Comparison of ENCODE assay signal across 16 cellular contexts in the genomic region with DNA sequence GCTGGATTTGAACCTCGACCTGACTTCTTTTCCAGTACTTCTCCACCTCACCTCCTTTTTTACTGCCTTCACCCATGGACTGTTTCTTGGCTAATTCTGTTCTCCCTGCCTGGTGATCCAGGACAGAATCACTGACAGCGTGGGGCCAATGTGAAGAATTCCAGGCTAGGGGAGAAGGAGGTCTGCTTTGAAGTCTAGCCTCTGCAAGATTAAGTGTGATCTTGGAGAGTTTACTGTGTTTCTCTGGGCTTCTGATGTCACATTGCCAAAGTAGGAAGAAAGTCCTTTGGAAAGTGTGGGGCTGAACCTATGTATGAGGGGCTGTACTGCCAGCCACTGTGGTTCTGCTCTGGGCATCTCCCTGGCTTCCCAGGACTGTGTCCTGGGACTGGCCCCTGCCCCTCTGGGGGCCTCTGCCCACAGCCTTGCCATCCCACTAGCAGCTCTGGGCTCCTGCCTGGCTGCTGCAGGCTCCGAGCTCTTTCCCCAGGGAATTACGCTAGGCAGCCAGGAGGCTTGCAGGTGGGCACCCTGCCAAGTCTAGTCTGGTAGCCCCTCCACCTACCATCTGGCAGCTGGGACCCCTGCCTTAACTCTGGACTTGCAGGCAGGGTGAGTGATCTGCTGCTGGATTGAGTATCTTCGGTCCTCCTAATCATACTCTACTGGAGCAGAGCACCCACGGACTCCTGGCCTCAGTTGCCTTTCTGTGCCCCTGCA. TPM values are rescaled to one million over a fixed set of nuclear protein-coding genes. Genes with fewer than 3 reads are reported as not detected.
DNase-seq lines count a peak whose midpoint lies in the region; ATAC-seq and TF ChIP-seq lines count a peak whose summit lies in the region.
"Had no signal": no experiment of that assay in that cellular context is flagged by ENCODE, and none has a peak within 500 bp of the region (broad histone marks: within the 10 kb centered on the region; RNA-seq: fewer than 3 reads in every experiment).

No MANE protein-coding gene starts in this region.

- peaks cover 0 to 25% (median 9%) of the 10 kb centered on the region in 4 donors for H3K36me3 ChIP-seq in esophagus muscularis mucosa
- H3K36me3 ChIP-seq in effector memory CD4-positive, alpha-beta T cell (ENCODE audit: control insufficient read depth, insufficient read depth, low read length): no peaks in the 10 kb centered on the region
- H3K36me3 ChIP-seq: brain microvascular endothelial cell, right atrium auricular region, SJCRH30 had no signal

- no peaks in the 10 kb centered on the region for H3K27me3 ChIP-seq in H9 (ENCODE audit: insufficient read depth, low read length)
- no peaks in the 10 kb centered on the region for H3K27me3 ChIP-seq in esophagus muscularis mucosa
- H3K27me3 ChIP-seq in effector memory CD4-positive, alpha-beta T cell (replicated peaks; ENCODE audit: control insufficient read depth, insufficient read depth, low read length, poor library complexity, severe bottlenecking): no peaks in the 10 kb centered on the region
- H3K27me3 ChIP-seq: brain microvascular endothelial cell, right atrium auricular region, SJCRH30 had no signal

- H4K20me1 ChIP-seq in H9 (ENCODE audit: control insufficient read depth, insufficient read depth, insufficient read length): no peaks in the 10 kb centered on the region

- no peak overlapping the region for H3K18ac ChIP-seq in H9 (ENCODE audit: insufficient read length, low read depth, low read length)

- no CpG with 5 or more reads among the region's 6 CpGs for WGBS in H9 (ENCODE audit: extremely low coverage, insufficient read length, low lambda C conversion rate)
- 61% methylated on average over 6 of the region's 6 CpGs for WGBS in esophagus muscularis mucosa

- peaks cover 10% of the 10 kb centered on the region for H3K23me2 ChIP-seq in H9 (ENCODE audit: insufficient read length, low read depth, low read length, poor library complexity, severe bottlenecking)

- H3K4me1 ChIP-seq in H9 (ENCODE audit: insufficient read depth, low read length): peaks cover 6% of the 10 kb centered on the region; the same call in 1 of the 2 replicates
- H3K4me1 ChIP-seq in esophagus muscularis mucosa: peaks cover 30 to 94% (median 76%) of the 10 kb centered on the region in 4 donors
- no peaks in the 10 kb centered on the region for H3K4me1 ChIP-seq in effector memory CD4-positive, alpha-beta T cell (ENCODE audit: control insufficient read depth, insufficient read depth, low read length, poor library complexity, severe bottlenecking)

- no peak overlapping the region for H4K8ac ChIP-seq in H9 (replicated peaks; ENCODE audit: insufficient read length, low read depth, low read length)

- no peaks in the 10 kb centered on the region for H3K9me3 ChIP-seq in H9 (ENCODE audit: control insufficient read depth, low read depth, low read length)
- no peaks in the 10 kb centered on the region for H3K9me3 ChIP-seq in esophagus muscularis mucosa
- no peaks in the 10 kb centered on the region for H3K9me3 ChIP-seq in effector memory CD4-positive, alpha-beta T cell (ENCODE audit: control insufficient read depth, low read length)
- H3K9me3 ChIP-seq: mucosa of descending colon, right atrium auricular region, SJCRH30 had no signal

- H3K9me3 Mint-ChIP-seq in H9 (no peaks in the 10 kb centered on the region), progenitor cell of endocrine pancreas (ENCODE audit: low read depth) (no peaks in the 10 kb centered on the region)
- H3K9me3 Mint-ChIP-seq in natural killer cell treated with Interleukin-12 subunit alpha and Interleukin-12 subunit beta and Interleukin-15 and Interleukin-18, amount 100 ng/mL, for 72 hours: no peaks in the 10 kb centered on the region
- H3K9me3 Mint-ChIP-seq: activated T-cell treated with anti-CD3 and anti-CD28 coated beads, Interleukin-2, amount 50 U/mL, for 72 hours had no signal

- H3K4me2 ChIP-seq in H9 (ENCODE audit: insufficient read depth, insufficient read length, low read length): peak overlapping the region; percentile 49
- H3K4me2 ChIP-seq: KMS-11 had no signal

- H3T11ph ChIP-seq in H9 (ENCODE audit: low read length): no peak overlapping the region

- H3K4me3 Mint-ChIP-seq in H9 (peak overlapping the region; percentile 74 to 90), progenitor cell of endocrine pancreas (ENCODE audit: low read depth) (no peak overlapping the region)
- no peak overlapping the region for H3K4me3 Mint-ChIP-seq in natural killer cell treated with Interleukin-12 subunit alpha and Interleukin-12 subunit beta and Interleukin-15 and Interleukin-18, amount 100 ng/mL, for 72 hours
- H3K4me3 Mint-ChIP-seq: activated T-cell treated with anti-CD3 and anti-CD28 coated beads, Interleukin-2, amount 50 U/mL, for 72 hours had no signal

- no peak for ATAC-seq in HG02938 (IDR thresholded peaks at IDR 0.05; ENCODE audit: unreplicated experiment)
- no peak for ATAC-seq in natural killer cell treated with Interleukin-12 subunit alpha and Interleukin-12 subunit beta and Interleukin-15 and Interleukin-18, amount 100 ng/mL, for 72 hours
- ATAC-seq: activated T-cell treated with anti-CD3 and anti-CD28 coated beads, Interleukin-2, amount 50 U/mL, for 72 hours; mucosa of descending colon had no signal

- H3K4ac ChIP-seq in H9 (ENCODE audit: low read depth, low read length): no peak overlapping the region

- no peak overlapping the region for H2BK20ac ChIP-seq in H9 (ENCODE audit: low read depth, low read length, poor library complexity, severe bottlenecking)

- peak overlapping the region; percentile 88 to 98 (median 98) for H3K27ac Mint-ChIP-seq in H9
- peak overlapping the region; percentile 64 for H3K27ac Mint-ChIP-seq in progenitor cell of endocrine pancreas
- no peak overlapping the region for H3K27ac Mint-ChIP-seq in natural killer cell treated with Interleukin-12 subunit alpha and Interleukin-12 subunit beta and Interleukin-15 and Interleukin-18, amount 100 ng/mL, for 72 hours
- H3K27ac Mint-ChIP-seq: activated T-cell treated with anti-CD3 and anti-CD28 coated beads, Interleukin-2, amount 50 U/mL, for 72 hours had no signal

- no peak for DNase-seq in H9
- DNase-seq in NCI-H446 treated with DMSO at 0.1 percent for 48 hours (lab: John Stamatoyannopoulos, UW): peak; percentile 72
- no peak for DNase-seq in esophagus muscularis mucosa (ENCODE audit: extremely low spot score)
- DNase-seq in progenitor cell of endocrine pancreas (ENCODE audit: low spot score, unreplicated experiment): no peak
- no peak for DNase-seq in effector memory CD4-positive, alpha-beta T cell
- no peak for DNase-seq in natural killer cell treated with Interleukin-12 subunit alpha and Interleukin-12 subunit beta and Interleukin-15 and Interleukin-18, amount 100 ng/mL, for 72 hours (ENCODE audit: low spot score)
- DNase-seq: activated T-cell treated with anti-CD3 and anti-CD28 coated beads, Interleukin-2, amount 50 U/mL, for 72 hours; brain microvascular endothelial cell; Calu3; hypothalamus; NCI-H510A treated with DMSO at 0.1 percent for 48 hours; SJCRH30 had no signal

- peak overlapping the region in 1 of 4 donors; percentile 8 for H3K4me3 ChIP-seq in esophagus muscularis mucosa
- H3K4me3 ChIP-seq in effector memory CD4-positive, alpha-beta T cell (ENCODE audit: insufficient read depth, low read depth, low read length, poor library complexity, severe bottlenecking): no peak overlapping the region
- H3K4me3 ChIP-seq: mucosa of descending colon, right atrium auricular region, SJCRH30 had no signal

- H3K27ac ChIP-seq in H9 (ENCODE audit: insufficient read length, low read depth, low read length) (no peak overlapping the region), esophagus muscularis mucosa (replicated peaks in 1 of 4) (peak overlapping the region; percentile 56 to 72 (median 63))
- no peak overlapping the region for H3K27ac ChIP-seq in effector memory CD4-positive, alpha-beta T cell (ENCODE audit: insufficient read depth, low read length, poor library complexity, severe bottlenecking)
- H3K27ac ChIP-seq: brain microvascular endothelial cell, KMS-11, right atrium auricular region, SJCRH30 had no signal

- H3K56ac ChIP-seq in H9 (ENCODE audit: insufficient read length, low read depth, low read length): no peak overlapping the region

- no peak overlapping the region for H4K91ac ChIP-seq in H9 (ENCODE audit: insufficient read length, low read depth, low read length)

- no peak overlapping the region for H3K23ac ChIP-seq in H9 (ENCODE audit: insufficient read length, low read depth, low read length)

- no peak overlapping the region for H3K14ac ChIP-seq in H9 (ENCODE audit: insufficient read depth, low read length)

- H2BK5ac ChIP-seq in H9 (ENCODE audit: insufficient read length, low read length): no peak overlapping the region

- H3K36me3 Mint-ChIP-seq in H9 (ENCODE audit: insufficient read depth in 1 of 3, low read depth in 3 of 3): peaks cover 9 to 44% (median 36%) of the 10 kb centered on the region in 3 experiments
- peaks cover 11% of the 10 kb centered on the region for H3K36me3 Mint-ChIP-seq in progenitor cell of endocrine pancreas (ENCODE audit: insufficient read depth)
- no peaks in the 10 kb centered on the region for H3K36me3 Mint-ChIP-seq in natural killer cell treated with Interleukin-12 subunit alpha and Interleukin-12 subunit beta and Interleukin-15 and Interleukin-18, amount 100 ng/mL, for 72 hours

- no peak for TF ChIP-seq POLR2A in esophagus muscularis mucosa (IDR thresholded peaks at IDR 0.05; ENCODE audit: low read depth)

- no peak overlapping the region for H3K9ac ChIP-seq in H9 (ENCODE audit: extremely low read depth, insufficient read length, low read length)
- H3K9ac ChIP-seq: KMS-11 had no signal

- no peak overlapping the region for H4K5ac ChIP-seq in H9 (ENCODE audit: insufficient read length, low read depth, low read length)

- no peak overlapping the region for H2BK15ac ChIP-seq in H9 (ENCODE audit: low read depth, low read length)

- no peak overlapping the region for H2AK5ac ChIP-seq in H9 (ENCODE audit: insufficient read length, low read length)

- intact Hi-C loops in esophagus muscularis mucosa (cut with DNase I): no loop called here

- H3K79me2 ChIP-seq in H9 (ENCODE audit: insufficient read depth, low read length): peaks cover 10% of the 10 kb centered on the region; the same call in 1 of the 2 replicates

- H3K4me1 Mint-ChIP-seq in H9: peaks cover 55 to 71% of the 10 kb centered on the region in 2 experiments
- peaks cover 47% of the 10 kb centered on the region for H3K4me1 Mint-ChIP-seq in progenitor cell of endocrine pancreas (ENCODE audit: low read depth)
- H3K4me1 Mint-ChIP-seq in natural killer cell treated with Interleukin-12 subunit alpha and Interleukin-12 subunit beta and Interleukin-15 and Interleukin-18, amount 100 ng/mL, for 72 hours (ENCODE audit: low read depth in 2 of 2): no peaks in the 10 kb centered on the region

- TF ChIP-seq EP300 in esophagus muscularis mucosa (IDR thresholded peaks at IDR 0.05): no peak

- no peak overlapping the region for H2BK12ac ChIP-seq in H9 (ENCODE audit: insufficient read length, low read depth, low read length)

- H2AFZ ChIP-seq in H9 (ENCODE audit: low read length): no peak overlapping the region

- H3K79me1 ChIP-seq in H9 (ENCODE audit: insufficient read depth, low read depth, low read length, poor library complexity, severe bottlenecking): no peaks in the 10 kb centered on the region

- H3K27me3 Mint-ChIP-seq in H9 (ENCODE audit: low read depth): no peaks in the 10 kb centered on the region
- H3K27me3 Mint-ChIP-seq in progenitor cell of endocrine pancreas: no peaks in the 10 kb centered on the region
- H3K27me3 Mint-ChIP-seq in natural killer cell treated with Interleukin-12 subunit alpha and Interleukin-12 subunit beta and Interleukin-15 and Interleukin-18, amount 100 ng/mL, for 72 hours: no peaks in the 10 kb centered on the region

- TF ChIP-seq CTCF in H9 (conservative IDR thresholded peaks at IDR 0.05) (no peak), esophagus muscularis mucosa (IDR thresholded peaks at IDR 0.05) (no peak), progenitor cell of endocrine pancreas (IDR thresholded peaks at IDR 0.05; ENCODE audit: unreplicated experiment) (no peak)

- H2BK120ac ChIP-seq in H9 (ENCODE audit: low read depth, low read length, poor library complexity, severe bottlenecking): no peak overlapping the region

RNA-seq across cellular contexts. Expression of gene YARS1, which starts 52.2 kb away (rescaled TPM):
- total RNA-seq in H9 (2021) (185 and 194 TPM in 2 replicates), esophagus muscularis mucosa (10 to 100 TPM; 34.1 to 55.7 (median 38.8) TPM), progenitor cell of endocrine pancreas (101 and 110 TPM in 2 replicates)
- total RNA-seq in natural killer cell treated with Interleukin-12 subunit alpha and Interleukin-12 subunit beta and Interleukin-15 and Interleukin-18, amount 100 ng/mL, for 72 hours: 100 to 1,000 TPM; 228 to 274 TPM

RNA-seq across cellular contexts. Expression of gene S100PBP, which starts 52.5 kb away (rescaled TPM):
- total RNA-seq in H9 (2021) (50.1 and 51.4 TPM in 2 replicates), esophagus muscularis mucosa (10 to 100 TPM; 14.9 to 24.1 (median 18.6) TPM), progenitor cell of endocrine pancreas (62.6 and 66.1 TPM in 2 replicates)
- total RNA-seq in natural killer cell treated with Interleukin-12 subunit alpha and Interleukin-12 subunit beta and Interleukin-15 and Interleukin-18, amount 100 ng/mL, for 72 hours: 10 to 100 TPM; 31.0 to 54.9 TPM

Comparison
In these comparisons a context has a peak if more than half of its experiments do, and no peak if none do; other contexts are left out.
1. H3K27ac ChIP-seq: peak in esophagus muscularis mucosa (4 of 4); none in H9 (single experiment) and effector memory CD4-positive, alpha-beta T cell (single experiment).
2. H3K27ac Mint-ChIP-seq: peak in H9 (3 of 3) and progenitor cell of endocrine pancreas (single experiment); none in natural killer cell treated with Interleukin-12 subunit alpha and Interleukin-12 subunit beta and Interleukin-15 and Interleukin-18, amount 100 ng/mL, for 72 hours (0 of 2).
3. H3K4me3 Mint-ChIP-seq: peak in H9 (2 of 2); none in progenitor cell of endocrine pancreas (single experiment) and natural killer cell treated with Interleukin-12 subunit alpha and Interleukin-12 subunit beta and Interleukin-15 and Interleukin-18, amount 100 ng/mL, for 72 hours (single experiment).